ENCODE assay signal across 9 cellular contexts in the genomic region with DNA sequence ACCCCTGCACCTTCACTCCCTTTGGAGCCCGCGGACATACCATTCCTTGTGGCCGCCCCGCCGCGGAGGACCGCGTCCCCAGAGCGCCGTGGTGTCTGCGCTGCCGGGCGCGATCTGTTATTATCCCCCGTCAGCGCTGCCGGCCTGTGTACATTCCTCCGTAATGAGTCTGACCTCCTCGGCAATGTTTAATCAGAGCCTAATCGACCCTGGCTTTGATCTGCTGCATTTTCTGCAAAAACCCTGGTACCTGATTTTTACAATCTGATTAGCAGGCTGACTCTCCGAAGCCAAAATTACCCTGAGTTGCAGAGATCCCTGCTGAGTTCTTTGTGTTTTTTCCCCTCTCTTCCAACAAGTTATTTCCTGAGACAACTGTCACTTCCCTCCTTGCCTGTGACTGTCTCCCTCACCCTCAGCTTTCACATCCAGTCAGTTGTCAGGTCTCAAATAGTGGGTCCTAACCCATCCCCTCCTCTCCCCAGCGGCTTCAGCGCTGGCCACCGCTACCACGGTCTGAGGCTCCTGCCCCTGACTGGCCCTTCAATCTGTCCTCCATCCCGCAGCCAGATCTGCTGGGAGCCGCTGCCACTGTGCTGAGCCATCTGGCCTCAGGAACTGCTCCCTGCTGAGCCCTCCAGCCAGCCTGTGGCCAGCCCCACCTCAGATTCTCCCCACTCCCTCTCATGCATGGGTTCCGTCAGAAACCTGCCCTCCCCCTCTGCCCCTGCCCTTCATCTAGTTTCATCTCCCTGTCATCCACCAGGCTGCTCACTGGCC. TPM values are rescaled to one million over a fixed set of nuclear protein-coding genes. Genes with fewer than 3 reads are reported as not detected.
DNase-seq lines count a peak whose midpoint lies in the region; ATAC-seq and TF ChIP-seq lines count a peak whose summit lies in the region.
"Had no signal": no experiment of that assay in that cellular context is flagged by ENCODE, and none has a peak within 500 bp of the region (broad histone marks: within the 10 kb centered on the region; RNA-seq: fewer than 3 reads in every experiment).

No MANE protein-coding gene starts in this region.

- H3K4me2 ChIP-seq in GM23248 (ENCODE audit: unreplicated experiment): no peak overlapping the region

- peak overlapping the region; percentile 11 to 74 (median 40) for H3K27ac Mint-ChIP-seq in nephron

- no peaks in the 10 kb centered on the region for H3K9me3 ChIP-seq in GM23248 (ENCODE audit: low read depth)

- H3K9ac ChIP-seq in GM23248: no peak overlapping the region

- H3K36me3 ChIP-seq in GM23248 (ENCODE audit: low read depth): no peaks in the 10 kb centered on the region

- no peaks in the 10 kb centered on the region for H3K79me2 ChIP-seq in GM23248 (ENCODE audit: insufficient read depth)

- in situ Hi-C loops in GM23248 (cut with MboI): no loop called here

- H3K27ac ChIP-seq in GM23248: no peak overlapping the region

- H3K4me3 ChIP-seq in GM23248: no peak overlapping the region

- WGBS in GM23248 (ENCODE audit: low coverage in 1 of 2, low lambda C conversion rate in 2 of 2, missing lambda C conversion rate in 2 of 2), 2 experiments: 88 to 90% methylated on average over 28 of the region's 28 CpGs

- H3K4me1 ChIP-seq in GM23248 (ENCODE audit: insufficient read depth): no peaks in the 10 kb centered on the region

- no peak for ATAC-seq in HG02840 (IDR thresholded peaks at IDR 0.05; ENCODE audit: low FRiP score, unreplicated experiment)
- ATAC-seq in GM18870 (IDR thresholded peaks at IDR 0.05; ENCODE audit: unreplicated experiment): no peak

- peak; percentile 67 for DNase-seq in ELF-1 (ENCODE audit: low read depth, low spot score)
- peak; percentile 34 for DNase-seq in NCI-H146 treated with DMSO at 0.1 percent for 48 hours (lab: John Stamatoyannopoulos, UW; ENCODE audit: unreplicated experiment)
- DNase-seq in cerebellar cortex (ENCODE audit: low spot score): peak; percentile 79
- DNase-seq in GM23248: no peak
- no peak for DNase-seq in COLO829 (ENCODE audit: low spot score)
- DNase-seq: NCI-H2171 had no signal

- H4K20me1 ChIP-seq in GM23248 (ENCODE audit: insufficient read depth): no peaks in the 10 kb centered on the region

- H3K9me2 ChIP-seq in GM23248 (ENCODE audit: insufficient read depth): no peaks in the 10 kb centered on the region

- H3K27me3 ChIP-seq in GM23248 (replicated peaks; ENCODE audit: insufficient read depth): peaks cover 15% of the 10 kb centered on the region

- peaks cover 42% of the 10 kb centered on the region for H3K4me1 Mint-ChIP-seq in nephron

- H3K4me3 Mint-ChIP-seq in nephron: peak overlapping the region; percentile 2 to 48 (median 33)

- no peak overlapping the region for H2AFZ ChIP-seq in GM23248

- TF ChIP-seq CTCF in nephron (IDR thresholded peaks at IDR 0.05; ENCODE audit: unreplicated experiment in 3 of 3): no peak

- H3K9me3 Mint-ChIP-seq in nephron: no peaks in the 10 kb centered on the region

- peaks cover 90% of the 10 kb centered on the region for H3K27me3 Mint-ChIP-seq in nephron (ENCODE audit: low read depth)

- no peaks in the 10 kb centered on the region for H3K36me3 Mint-ChIP-seq in nephron (ENCODE audit: low read depth)

- no peaks in the 10 kb centered on the region for H3F3A ChIP-seq in GM23248 (ENCODE audit: insufficient read depth)

RNA-seq across cellular contexts. Expression of gene GLIS1, which starts 53.5 kb away (rescaled TPM):
- 0.22 and 1.0 TPM in 2 replicates for total RNA-seq in GM23248 (2014; rRNA removed; shearing (Covaris generic))
- polyA plus RNA-seq in GM23248 (2016; fragmentation: Nextera tagmentation; extraction: Ambion mirVana): 0.25 and 0.61 TPM in 2 replicates

Comparison
In these comparisons a context has a peak if more than half of its experiments do, and no peak if none do; other contexts are left out.
1. DNase-seq: peak in ELF-1 (single experiment), NCI-H146 treated with DMSO at 0.1 percent for 48 hours (single experiment) and cerebellar cortex (single experiment); none in GM23248 (single experiment) and COLO829 (single experiment).